ENCODE assay signal across 1 cellular context in genomic region chr5:180208038-180208434, GRCh38.
TF ChIP-seq lines count a peak whose summit lies in the region.

No MANE protein-coding gene starts in this region.

TF ChIP-seq in H1, 55 proteins besides CTCF, POLR2A, EP300 and RAD21:
- TF ChIP-seq SP4 (IDR thresholded peaks at IDR 0.05; ENCODE audit: low read length) (no peak), SP2 (IDR thresholded peaks at IDR 0.05; ENCODE audit: low read length) (no peak), CTBP2 (IDR thresholded peaks at IDR 0.05; ENCODE audit: borderline replicate concordance, insufficient read depth, insufficient read length, low read length) (no peak), SIX5 (IDR thresholded peaks at IDR 0.05; ENCODE audit: low read depth, low read length) (no peak), RBBP5 (IDR thresholded peaks at IDR 0.05; ENCODE audit: borderline replicate concordance, low read depth, low read length) (no peak), PHF8 (conservative IDR thresholded peaks at IDR 0.05; ENCODE audit: low read depth, low read length) (no peak), CBX5 (IDR thresholded peaks at IDR 0.05; ENCODE audit: low read depth, low read length) (no peak), JUN (IDR thresholded peaks at IDR 0.05; ENCODE audit: low read depth, low read length) (no peak), TEAD4 (IDR thresholded peaks at IDR 0.05; ENCODE audit: low read depth, low read length) (no peak)
